9 cellular contexts compared by ENCODE assay signal in the genomic region with DNA sequence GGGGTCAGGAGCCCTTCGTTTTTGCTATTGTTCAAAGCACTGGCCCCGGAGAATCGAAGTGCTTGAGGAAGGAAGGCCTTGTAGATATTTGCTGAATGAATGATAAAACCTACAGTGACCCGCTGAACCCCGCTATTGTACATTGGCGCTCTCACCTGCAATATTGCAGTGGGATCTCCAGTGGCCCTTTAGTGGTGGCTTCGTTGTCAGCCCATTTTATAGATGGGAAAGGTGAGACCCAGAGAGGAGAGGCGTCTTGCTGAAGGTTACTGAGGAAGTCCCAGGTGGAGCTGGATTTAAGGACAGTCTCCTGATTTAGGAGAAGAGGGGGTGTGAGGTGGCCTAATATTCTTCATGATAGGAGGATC. TPM values are rescaled to one million over a fixed set of nuclear protein-coding genes. Genes with fewer than 3 reads are reported as not detected.
DNase-seq lines count a peak whose midpoint lies in the region; ATAC-seq, FAIRE-seq and TF ChIP-seq lines count a peak whose summit lies in the region.
"Had no signal": no experiment of that assay in that cellular context is flagged by ENCODE, and none has a peak within 500 bp of the region (broad histone marks: within the 10 kb centered on the region; RNA-seq: fewer than 3 reads in every experiment).

No MANE protein-coding gene starts in this region.

- FAIRE-seq in bronchial epithelial cell (lab: Jason Lieb, UNC), result no peak
- FAIRE-seq: colon had no signal

- H3K9me3 ChIP-seq in HUES48 (ENCODE audit: control insufficient read depth, insufficient read depth, low read length) (no peaks in the 10 kb centered on the region), mucosa of rectum (ENCODE audit: control insufficient read depth in 2 of 2, low read length in 2 of 2) (no peaks in the 10 kb centered on the region)

- DNase-seq in bronchial epithelial cell (ENCODE audit: low read depth), result no peak
- no peak for DNase-seq in GM10266 (ENCODE audit: extremely low spot score)
- DNase-seq in epidermal melanocyte (ENCODE audit: insufficient read length, low spot score), result no peak

- H3K4me1 ChIP-seq in HUES48 (ENCODE audit: control insufficient read depth, insufficient read depth, low read length), result peaks cover 17% of the 10 kb centered on the region
- peaks cover 28% of the 10 kb centered on the region in 2 donors for H3K4me1 ChIP-seq in mucosa of rectum (ENCODE audit: control insufficient read depth in 2 of 2, insufficient read depth in 2 of 2, low read length in 2 of 2)

- H3K9ac ChIP-seq in HUES48 (ENCODE audit: low read depth, low read length) (no peak overlapping the region), mucosa of rectum (ENCODE audit: low read depth in 1 of 2, low read length in 2 of 2) (peak overlapping the region; percentile 0 to 79)

- H3K4me3 ChIP-seq in HUES48 (ENCODE audit: low read depth, low read length), result peak overlapping the region; percentile 89; the same call in 1 of the 2 replicates
- H3K4me3 ChIP-seq in bronchial epithelial cell (ENCODE audit: low read depth, low read length), result peak overlapping the region; percentile 84
- peak overlapping the region; percentile 77 to 82 for H3K4me3 ChIP-seq in mucosa of rectum (ENCODE audit: low read length in 2 of 2)

- H3K36me3 ChIP-seq in HUES48 (ENCODE audit: control insufficient read depth, insufficient read depth, low read length) (peaks cover 3% of the 10 kb centered on the region; the same call in 1 of the 2 replicates), bronchial epithelial cell (ENCODE audit: control insufficient read depth, insufficient read depth, low read length) (peaks cover 3% of the 10 kb centered on the region), mucosa of rectum (ENCODE audit: control insufficient read depth in 2 of 2, insufficient read depth in 2 of 2, low read length in 2 of 2) (peaks cover 3 to 5% of the 10 kb centered on the region in 2 donors)

- peak; percentile 65 for TF ChIP-seq CTCF in 22Rv1 (IDR thresholded peaks at IDR 0.05)
- TF ChIP-seq CTCF in bronchial epithelial cell (IDR thresholded peaks at IDR 0.05; ENCODE audit: insufficient read depth, low read length, severe bottlenecking), result no peak
- no peak for TF ChIP-seq CTCF in GM10266 (IDR thresholded peaks at IDR 0.05; ENCODE audit: control insufficient read depth, insufficient read depth, low read depth, missing control alignments)

- H3K27ac ChIP-seq in 22Rv1 (peak overlapping the region; percentile 92), HUES48 (ENCODE audit: low read depth, low read length) (no peak overlapping the region), mucosa of rectum (ENCODE audit: low read depth in 2 of 2, low read length in 2 of 2) (peak overlapping the region in 1 of 2 donors; percentile 74)

- H3K27me3 ChIP-seq in HUES48 (ENCODE audit: control insufficient read depth, insufficient read depth, low read length), result peaks cover 14% of the 10 kb centered on the region
- H3K27me3 ChIP-seq in bronchial epithelial cell (ENCODE audit: control insufficient read depth, insufficient read depth, low read length), result no peaks in the 10 kb centered on the region
- H3K27me3 ChIP-seq in mucosa of rectum (ENCODE audit: control insufficient read depth in 2 of 2, insufficient read depth in 2 of 2, low read length in 2 of 2), result no peaks in the 10 kb centered on the region

- ATAC-seq in GM18519 (IDR thresholded peaks at IDR 0.05; ENCODE audit: low FRiP score, unreplicated experiment) (no peak), HG03045 (IDR thresholded peaks at IDR 0.05; ENCODE audit: unreplicated experiment) (no peak)

RNA-seq across cellular contexts. Expression of a gene that starts 1.2 kb away (rescaled TPM):
- total RNA-seq in bronchial epithelial cell, result 1.9 and 2.4 TPM in 2 replicates

RNA-seq across cellular contexts. Expression of a gene that starts 17.8 kb away (rescaled TPM):
- 16.8 and 18.2 TPM in 2 replicates for total RNA-seq in bronchial epithelial cell

RNA-seq across cellular contexts. Expression of a gene that starts 38.7 kb away (rescaled TPM):
- total RNA-seq in bronchial epithelial cell, result 0.26 TPM in 2 replicates

RNA-seq across cellular contexts. Expression of a gene that starts 54.1 kb away (rescaled TPM):
- total RNA-seq in bronchial epithelial cell, result 1.3 and 1.6 TPM in 2 replicates
